ENCODE assay signal across 22 cellular contexts in the genomic region with DNA sequence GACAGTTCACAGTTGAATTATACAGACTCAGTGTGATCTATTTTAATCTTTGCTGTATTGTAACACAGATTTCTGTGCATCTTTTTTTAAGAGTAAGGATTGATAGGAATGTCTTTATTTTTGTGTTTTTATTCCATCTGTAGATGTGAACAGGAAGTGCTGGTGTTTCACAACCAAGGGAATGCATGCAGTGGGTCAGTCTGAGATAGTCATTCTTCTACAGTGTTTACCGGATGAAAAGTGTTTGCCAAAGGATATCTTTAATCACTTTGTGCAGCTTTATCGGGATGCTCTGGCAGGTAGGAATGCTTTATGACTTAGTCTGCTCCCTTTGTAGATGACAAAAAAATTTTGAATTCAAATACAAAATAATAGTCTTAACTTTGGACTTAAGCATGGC.
DNase-seq lines count a peak whose midpoint lies in the region; ATAC-seq and TF ChIP-seq lines count a peak whose summit lies in the region.
"Had no signal": no experiment of that assay in that cellular context is flagged by ENCODE, and none has a peak within 500 bp of the region (broad histone marks: within the 10 kb centered on the region; RNA-seq: fewer than 3 reads in every experiment).

No MANE protein-coding gene starts in this region.

- H2AFZ ChIP-seq in H9 (ENCODE audit: low read length), result no peak overlapping the region

- no peak overlapping the region for H4K91ac ChIP-seq in H9 (ENCODE audit: insufficient read length, low read depth, low read length)

- H3K56ac ChIP-seq in H9 (ENCODE audit: insufficient read length, low read depth, low read length), result no peak overlapping the region

- H3K79me2 ChIP-seq in H9 (ENCODE audit: insufficient read depth, low read length), result no peaks in the 10 kb centered on the region

- H3K9me3 Mint-ChIP-seq in H9, result no peaks in the 10 kb centered on the region
- H3K9me3 Mint-ChIP-seq: activated naive CD8-positive, alpha-beta T cell treated with anti-CD3 and anti-CD28 coated beads, Interleukin-2, amount 50 U/mL, for 24 hours; stimulated activated naive CD8-positive, alpha-beta T cell treated with anti-CD3 and anti-CD28 coated beads, Interleukin-15, amount 100 ng/mL, for 72 hours had no signal

- no peak overlapping the region for H3K9ac ChIP-seq in H9 (ENCODE audit: extremely low read depth, insufficient read length, low read length)
- H3K9ac ChIP-seq: KMS-11 had no signal

- H2BK120ac ChIP-seq in H9 (ENCODE audit: low read depth, low read length, poor library complexity, severe bottlenecking), result no peak overlapping the region

- peaks cover 0 to 4% (median 2%) of the 10 kb centered on the region in 3 experiments; a peak in 4 of 7 replicates for H3K36me3 Mint-ChIP-seq in H9 (ENCODE audit: insufficient read depth in 1 of 3, low read depth in 3 of 3)

- H2BK5ac ChIP-seq in H9 (ENCODE audit: insufficient read length, low read length), result no peak overlapping the region

- no peaks in the 10 kb centered on the region for H3K27me3 ChIP-seq in H9 (ENCODE audit: insufficient read depth, low read length)
- no peaks in the 10 kb centered on the region for H3K27me3 ChIP-seq in brain microvascular endothelial cell (replicated peaks)
- H3K27me3 ChIP-seq in foreskin keratinocyte, result no peaks in the 10 kb centered on the region

- no CpG with 5 or more reads among the region's 2 CpGs for WGBS in H9 (ENCODE audit: extremely low coverage, insufficient read length, low lambda C conversion rate)

- peak overlapping the region in 2 of 3 experiments; percentile 80 to 92; a peak in 2 of 7 replicates for H3K27ac Mint-ChIP-seq in H9
- H3K27ac Mint-ChIP-seq: activated naive CD8-positive, alpha-beta T cell treated with anti-CD3 and anti-CD28 coated beads, Interleukin-2, amount 50 U/mL, for 24 hours; stimulated activated naive CD8-positive, alpha-beta T cell treated with anti-CD3 and anti-CD28 coated beads, Interleukin-15, amount 100 ng/mL, for 72 hours had no signal

- no peaks in the 10 kb centered on the region for H3K4me1 ChIP-seq in H9 (ENCODE audit: insufficient read depth, low read length)
- no peaks in the 10 kb centered on the region for H3K4me1 ChIP-seq in foreskin keratinocyte

- H3K4me3 ChIP-seq in brain microvascular endothelial cell (ENCODE audit: low read depth, low read length) (no peak overlapping the region), fibroblast of pulmonary artery (replicated peaks; ENCODE audit: low read depth, low read length) (no peak overlapping the region), skeletal muscle cell (ENCODE audit: low read depth, low read length) (no peak overlapping the region)
- H3K4me3 ChIP-seq: skin epidermis had no signal

- no peak for TF ChIP-seq CTCF in H9 (conservative IDR thresholded peaks at IDR 0.05)
- no peak for TF ChIP-seq CTCF in brain microvascular endothelial cell (IDR thresholded peaks at IDR 0.05; ENCODE audit: low read depth, low read length, missing control alignments)
- TF ChIP-seq CTCF in fibroblast of pulmonary artery (IDR thresholded peaks at IDR 0.05; ENCODE audit: low read length, missing control alignments), result no peak
- no peak for TF ChIP-seq CTCF in foreskin keratinocyte (conservative IDR thresholded peaks at IDR 0.05)

- H2BK20ac ChIP-seq in H9 (ENCODE audit: low read depth, low read length, poor library complexity, severe bottlenecking), result no peak overlapping the region

- H3K27ac ChIP-seq in H9 (ENCODE audit: insufficient read length, low read depth, low read length) (no peak overlapping the region), brain microvascular endothelial cell (peak overlapping the region; percentile 18), foreskin keratinocyte (no peak overlapping the region)
- H3K27ac ChIP-seq: KMS-11, RWPE1, skin epidermis had no signal

- DNase-seq in H9 (no peak), brain microvascular endothelial cell (peak; percentile 44), fibroblast of pulmonary artery (ENCODE audit: low read depth) (peak; percentile 73), skeletal muscle cell (ENCODE audit: low read depth) (peak; percentile 8), kidney tubule cell (ENCODE audit: low spot score) (no peak), COLO829 (ENCODE audit: low spot score) (no peak), foreskin keratinocyte (no peak)
- DNase-seq: activated naive CD8-positive, alpha-beta T cell treated with anti-CD3 and anti-CD28 coated beads, Interleukin-2, amount 50 U/mL, for 24 hours; caudate nucleus; effector CD4-positive, alpha-beta T cell; foreskin melanocyte; left cardiac atrium; NCI-H1092; NCI-H2029; NCI-H510A treated with DMSO at 0.1 percent for 48 hours; stimulated activated CD4-positive, alpha-beta T cell treated with anti-CD3 and anti-CD28 coated beads, Interleukin-2, amount 100 ng/mL, for 48 hours; stimulated activated naive CD8-positive, alpha-beta T cell treated with anti-CD3 and anti-CD28 coated beads, Interleukin-15, amount 100 ng/mL, for 72 hours; SW 1271 had no signal

- no peaks in the 10 kb centered on the region for H4K20me1 ChIP-seq in H9 (ENCODE audit: control insufficient read depth, insufficient read depth, insufficient read length)

- H2BK12ac ChIP-seq in H9 (ENCODE audit: insufficient read length, low read depth, low read length), result no peak overlapping the region

- H3T11ph ChIP-seq in H9 (ENCODE audit: low read length), result no peak overlapping the region

- no peaks in the 10 kb centered on the region for H3K36me3 ChIP-seq in brain microvascular endothelial cell (replicated peaks)

- no peak overlapping the region for H3K4me3 Mint-ChIP-seq in H9
- H3K4me3 Mint-ChIP-seq: activated naive CD8-positive, alpha-beta T cell treated with anti-CD3 and anti-CD28 coated beads, Interleukin-2, amount 50 U/mL, for 24 hours; stimulated activated naive CD8-positive, alpha-beta T cell treated with anti-CD3 and anti-CD28 coated beads, Interleukin-15, amount 100 ng/mL, for 72 hours had no signal

- in situ Hi-C loops in brain microvascular endothelial cell (cut with HindIII; ENCODE audit: low pct_ligation_motif_present, low sequenced_read_pairs), result loop anchor here (25.0 kb wide), 1 partner anchor 144 kb away; the partner anchor contains the start of gene ZFYVE9

- H4K5ac ChIP-seq in H9 (ENCODE audit: insufficient read length, low read depth, low read length), result no peak overlapping the region

- H3K9me3 ChIP-seq in H9 (ENCODE audit: control insufficient read depth, low read depth, low read length), result no peaks in the 10 kb centered on the region

- no peak overlapping the region for H3K4ac ChIP-seq in H9 (ENCODE audit: low read depth, low read length)

- peaks cover 2 to 6% of the 10 kb centered on the region in 2 experiments; a peak in 2 of 4 replicates for H3K4me1 Mint-ChIP-seq in H9
- H3K4me1 Mint-ChIP-seq: activated naive CD8-positive, alpha-beta T cell treated with anti-CD3 and anti-CD28 coated beads, Interleukin-2, amount 50 U/mL, for 24 hours; stimulated activated naive CD8-positive, alpha-beta T cell treated with anti-CD3 and anti-CD28 coated beads, Interleukin-15, amount 100 ng/mL, for 72 hours had no signal

- no peak overlapping the region for H2BK15ac ChIP-seq in H9 (ENCODE audit: low read depth, low read length)

- ATAC-seq in GM21447 (IDR thresholded peaks at IDR 0.05; ENCODE audit: unreplicated experiment), result no peak
- no peak for ATAC-seq in foreskin keratinocyte
- ATAC-seq: activated naive CD8-positive, alpha-beta T cell treated with anti-CD3 and anti-CD28 coated beads, Interleukin-2, amount 50 U/mL, for 24 hours; left cardiac atrium; stimulated activated naive CD8-positive, alpha-beta T cell treated with anti-CD3 and anti-CD28 coated beads, Interleukin-15, amount 100 ng/mL, for 72 hours had no signal

- no peaks in the 10 kb centered on the region for H3K27me3 Mint-ChIP-seq in H9 (ENCODE audit: low read depth)
- H3K27me3 Mint-ChIP-seq: activated naive CD8-positive, alpha-beta T cell treated with anti-CD3 and anti-CD28 coated beads, Interleukin-2, amount 50 U/mL, for 24 hours; stimulated activated naive CD8-positive, alpha-beta T cell treated with anti-CD3 and anti-CD28 coated beads, Interleukin-15, amount 100 ng/mL, for 72 hours had no signal

- H2AK5ac ChIP-seq in H9 (ENCODE audit: insufficient read length, low read length), result no peak overlapping the region

- H3K23me2 ChIP-seq in H9 (ENCODE audit: insufficient read length, low read depth, low read length, poor library complexity, severe bottlenecking), result no peaks in the 10 kb centered on the region

- no peak overlapping the region for H3K4me2 ChIP-seq in H9 (ENCODE audit: insufficient read depth, insufficient read length, low read length)
- H3K4me2 ChIP-seq: KMS-11 had no signal

- no peak overlapping the region for H4K8ac ChIP-seq in H9 (replicated peaks; ENCODE audit: insufficient read length, low read depth, low read length)

- H3K23ac ChIP-seq in H9 (ENCODE audit: insufficient read length, low read depth, low read length), result no peak overlapping the region

- no peak overlapping the region for H3K18ac ChIP-seq in H9 (ENCODE audit: insufficient read length, low read depth, low read length)

- H3K14ac ChIP-seq in H9 (ENCODE audit: insufficient read depth, low read length), result no peak overlapping the region

- H3K79me1 ChIP-seq in H9 (ENCODE audit: insufficient read depth, low read depth, low read length, poor library complexity, severe bottlenecking), result no peaks in the 10 kb centered on the region

Comparison
In these comparisons a context has a peak if more than half of its experiments do, and no peak if none do; other contexts are left out.
1. DNase-seq: peak in brain microvascular endothelial cell (single experiment), fibroblast of pulmonary artery (single experiment) and skeletal muscle cell (single experiment); none in H9 (single experiment), kidney tubule cell (single experiment), COLO829 (single experiment) and foreskin keratinocyte (0 of 2).